ENCODE assay signal across 20 cellular contexts in the genomic region with DNA sequence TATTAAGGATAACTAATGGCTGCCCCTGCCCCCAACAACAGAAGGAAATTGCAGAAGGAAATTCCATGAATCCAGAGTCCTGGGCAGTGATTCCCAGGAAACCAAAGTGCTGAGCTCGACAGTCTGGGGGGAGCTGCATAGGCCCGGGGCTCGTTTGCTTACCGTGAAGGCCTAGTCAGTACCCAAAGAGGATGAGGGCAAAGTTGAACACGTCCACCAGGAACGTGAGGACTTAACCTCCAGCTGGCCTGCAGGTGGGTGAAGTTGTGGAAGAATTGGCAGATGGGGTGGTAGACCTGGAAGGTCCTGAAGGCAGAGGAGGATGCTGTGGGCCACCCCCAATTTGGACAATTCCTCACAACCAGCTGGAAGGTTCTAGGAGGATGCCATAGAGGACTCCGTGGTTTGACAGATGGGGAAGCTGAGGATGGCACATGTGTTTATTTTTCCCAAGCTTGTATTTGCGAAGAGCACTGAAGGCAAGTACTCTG. TPM values are rescaled to one million over a fixed set of nuclear protein-coding genes. Genes with fewer than 3 reads are reported as not detected.
DNase-seq lines count a peak whose midpoint lies in the region; ATAC-seq, FAIRE-seq and TF ChIP-seq lines count a peak whose summit lies in the region.
"Had no signal": no experiment of that assay in that cellular context is flagged by ENCODE, and none has a peak within 500 bp of the region (broad histone marks: within the 10 kb centered on the region; RNA-seq: fewer than 3 reads in every experiment).

No MANE protein-coding gene starts in this region.

- peaks cover 5% of the 10 kb centered on the region; the same call in 1 of the 2 replicates for H3K27me3 ChIP-seq in GM23338 (ENCODE audit: insufficient read depth)
- H3K27me3 ChIP-seq in H1 (replicated peaks in 1 of 4; ENCODE audit: control insufficient read depth in 3 of 4, extremely low read depth in 1 of 4, insufficient read depth in 3 of 4, low read length in 3 of 4), result 0 out of 7 replicates have a peak, but pooled peaks cover 0 to 3% (median 0%) of the 10 kb centered on the region in 4 experiments
- H3K27me3 ChIP-seq: Peyer's patch had no signal

- H3K36me3 Mint-ChIP-seq in GM23338 (ENCODE audit: low read depth) (peaks cover under 1% of the 10 kb centered on the region; the same call in 2 of the 3 replicates), type B pancreatic cell (no peaks in the 10 kb centered on the region)
- H3K36me3 Mint-ChIP-seq: IgD-negative memory B cell had no signal

- H3K36me3 ChIP-seq in GM23338 (ENCODE audit: insufficient read depth) (no peaks in the 10 kb centered on the region; the same call in 1 of the 2 replicates), H1 (ENCODE audit: control insufficient read depth in 2 of 4, insufficient read depth in 4 of 4, low read length in 3 of 4) (no peaks in the 10 kb centered on the region)
- H3K36me3 ChIP-seq: Peyer's patch had no signal

- no peak overlapping the region for H4K91ac ChIP-seq in H1 (replicated peaks; ENCODE audit: insufficient read length, low read length)

- CTCF ChIA-PET in H1 (lab: Charles Lee; ENCODE audit: partially characterized antibody), result interaction anchor here (0.5 to 1.1 kb wide), 3 partner anchors 12 to 338 kb away, joined by 3 read pairs; no protein-coding TSS in a partner anchor

- H3K9me3 ChIP-seq in H1 (ENCODE audit: insufficient read depth in 2 of 2, low read depth in 1 of 2, low read length in 1 of 2), result no peaks in the 10 kb centered on the region
- H3K9me3 ChIP-seq: Peyer's patch had no signal

- H3K79me2 ChIP-seq in GM23338 (replicated peaks; ENCODE audit: insufficient read depth), result no peaks in the 10 kb centered on the region
- no peaks in the 10 kb centered on the region for H3K79me2 ChIP-seq in H1 (ENCODE audit: control insufficient read depth in 1 of 2, insufficient read depth in 2 of 2, low read length in 2 of 2)

- no peak for DNase-seq in GM23338 (ENCODE audit: low spot score)
- no peak for DNase-seq in H1 (ENCODE audit: low read depth in 1 of 2, low spot score in 2 of 2)
- peak; percentile 41 for DNase-seq in left lobe of liver (ENCODE audit: low spot score)
- peak; percentile 59 for DNase-seq in type B pancreatic cell (ENCODE audit: extremely low spot score, unreplicated experiment)
- no peak for DNase-seq in retina
- DNase-seq in H4 (ENCODE audit: low spot score), result no peak
- DNase-seq: COR-L47, DMS 273 treated with DMSO at 0.1 percent for 48 hours, DMS79 treated with DMSO at 0.1 percent for 48 hours, H9, NCI-H1105, NCI-H2081, NCI-H2171 treated with DMSO at 0.1 percent for 48 hours, NCI-H446, NCI-H526, Peyer's patch had no signal

- POLR2A ChIA-PET in H1 (lab: Charles Lee; ENCODE audit: partially characterized antibody), result interaction anchor here (0.8 kb wide), 2 partner anchors 18 to 30 kb away, joined by 3 read pairs; no protein-coding TSS in a partner anchor

- no peak overlapping the region for H2BK20ac ChIP-seq in H1 (ENCODE audit: low read length)

- TF ChIP-seq POLR2A in H1 (IDR thresholded peaks at IDR 0.05; ENCODE audit: control extremely low read depth in 1 of 2, low read depth in 2 of 2, low read length in 2 of 2), result no peak

- H3K9me2 ChIP-seq in GM23338 (ENCODE audit: insufficient read depth), result 0 out of 2 replicates have a peak, but pooled peaks cover 16% of the 10 kb centered on the region

- no peak for ATAC-seq in GM23338
- ATAC-seq in left lobe of liver, result peak; percentile 43
- ATAC-seq in GM19463 (IDR thresholded peaks at IDR 0.05; ENCODE audit: unreplicated experiment), result no peak
- ATAC-seq: SK-N-SH treated with all-trans-retinoic acid at 6 μM for 48 hours had no signal

- FAIRE-seq in H1 (lab: Jason Lieb, UNC), result no peak

- WGBS in H1 (ENCODE audit: extremely low coverage in 1 of 2, insufficient coverage in 1 of 2, insufficient read length in 1 of 2, insufficient replicate concordance in 2 of 2, low coverage in 1 of 2, low lambda C conversion rate in 2 of 2, missing lambda C conversion rate in 1 of 2), 2 experiments, result 92% methylated on average over 8 of the region's 8 CpGs; no CpG with 5 or more reads in 1 of the 2 experiments

- H3K4me2 ChIP-seq in GM23338, result no peak overlapping the region
- H3K4me2 ChIP-seq in H1 (ENCODE audit: insufficient read depth in 1 of 2, low read depth in 2 of 2, low read length in 2 of 2), result no peak overlapping the region

- H3K27ac ChIP-seq in GM23338 (ENCODE audit: low read depth) (no peak overlapping the region), H1 (ENCODE audit: low read depth, low read length) (no peak overlapping the region)
- H3K27ac ChIP-seq: Peyer's patch had no signal

- H4K8ac ChIP-seq in H1 (ENCODE audit: extremely low read depth, insufficient read depth, low read length), result no peak overlapping the region

- no peaks in the 10 kb centered on the region for H3K79me1 ChIP-seq in H1 (ENCODE audit: low read depth, low read length)

- H3K4me3 ChIP-seq in GM23338 (no peak overlapping the region), H1 (ENCODE audit: extremely low read depth in 1 of 4, insufficient read depth in 2 of 4, low read depth in 3 of 4, low read length in 4 of 4) (no peak overlapping the region)
- H3K4me3 ChIP-seq: Peyer's patch had no signal

- TF ChIP-seq RAD21 in H1 (IDR thresholded peaks at IDR 0.05 in 1 of 2, conservative IDR thresholded peaks at IDR 0.05 in 1 of 2; ENCODE audit: low read depth in 2 of 2, low read length in 2 of 2), result no peak

- no peak overlapping the region for H3K14ac ChIP-seq in H1 (ENCODE audit: insufficient read length)

- H3K4me1 ChIP-seq in GM23338 (ENCODE audit: insufficient read depth) (no peaks in the 10 kb centered on the region), H1 (replicated peaks in 1 of 4; ENCODE audit: control insufficient read depth in 3 of 4, insufficient read depth in 4 of 4, low read length in 3 of 4) (no peaks in the 10 kb centered on the region; a peak in 2 of 7 replicates)
- H3K4me1 ChIP-seq: Peyer's patch had no signal

- no peak overlapping the region for H3K18ac ChIP-seq in H1 (ENCODE audit: extremely low read depth, low read length)

- H3K4me3 Mint-ChIP-seq in GM23338 (no peak overlapping the region), type B pancreatic cell (no peak overlapping the region)
- H3K4me3 Mint-ChIP-seq: CD4-positive, alpha-beta T cell; H9; IgD-negative memory B cell had no signal

- H4K20me1 ChIP-seq in GM23338 (replicated peaks; ENCODE audit: insufficient read depth), result no peaks in the 10 kb centered on the region
- peaks cover 0 to 2% of the 10 kb centered on the region in 2 experiments for H4K20me1 ChIP-seq in H1 (replicated peaks in 1 of 2; ENCODE audit: control insufficient read depth in 1 of 2, insufficient read depth in 2 of 2, low read length in 2 of 2)

- TF ChIP-seq EP300 in H1 (IDR thresholded peaks at IDR 0.05; ENCODE audit: borderline replicate concordance in 1 of 2, low read depth in 2 of 2, low read length in 2 of 2), result no peak

- no peak overlapping the region for H2BK15ac ChIP-seq in H1 (ENCODE audit: low read length)

- peaks cover 16% of the 10 kb centered on the region for H3K9me3 Mint-ChIP-seq in GM23338
- H3K9me3 Mint-ChIP-seq in type B pancreatic cell, result no peaks in the 10 kb centered on the region
- H3K9me3 Mint-ChIP-seq: CD4-positive, alpha-beta T cell had no signal

- peaks cover 8% of the 10 kb centered on the region; the same call in 1 of the 2 replicates for H3K23me2 ChIP-seq in H1 (ENCODE audit: low read depth, low read length)

- peak overlapping the region; percentile 32; the same call in 1 of the 2 replicates for H2AFZ ChIP-seq in GM23338
- H2AFZ ChIP-seq in H1 (ENCODE audit: low read length), result no peak overlapping the region

- no peak overlapping the region for H3K23ac ChIP-seq in H1 (ENCODE audit: insufficient read length)

- no peak overlapping the region for H2BK12ac ChIP-seq in H1 (ENCODE audit: low read depth, low read length)

- H3K27ac Mint-ChIP-seq in GM23338 (no peak overlapping the region), type B pancreatic cell (no peak overlapping the region)
- H3K27ac Mint-ChIP-seq: CD4-positive, alpha-beta T cell; H9; IgD-negative memory B cell had no signal

- peaks cover 7% of the 10 kb centered on the region; the same call in 2 of the 3 replicates for H3K4me1 Mint-ChIP-seq in GM23338
- peaks cover 8% of the 10 kb centered on the region for H3K4me1 Mint-ChIP-seq in type B pancreatic cell (ENCODE audit: unreplicated experiment)
- H3K4me1 Mint-ChIP-seq: IgD-negative memory B cell had no signal

- H3K56ac ChIP-seq in H1 (replicated peaks; ENCODE audit: insufficient read length, low read depth, low read length), result no peak overlapping the region

- no peaks in the 10 kb centered on the region for H3F3A ChIP-seq in GM23338 (replicated peaks; ENCODE audit: low read depth)

- H3K4ac ChIP-seq in H1 (replicated peaks; ENCODE audit: insufficient read length, low read depth, low read length), result no peak overlapping the region

- no peak overlapping the region for H4K5ac ChIP-seq in H1 (ENCODE audit: insufficient read length, low read depth, low read length)

- TF ChIP-seq CTCF in GM23338 (conservative IDR thresholded peaks at IDR 0.05; ENCODE audit: low read depth in 2 of 2) (no peak), H1 (IDR thresholded peaks at IDR 0.05; ENCODE audit: control extremely low read depth in 1 of 3, insufficient read depth in 1 of 3, low read depth in 1 of 3, low read length in 3 of 3) (no peak), type B pancreatic cell (conservative IDR thresholded peaks at IDR 0.05) (no peak)

- no peak overlapping the region for H2BK5ac ChIP-seq in H1 (ENCODE audit: low read depth, low read length)

- no peak overlapping the region for H3K9ac ChIP-seq in H1 (replicated peaks in 1 of 4; ENCODE audit: extremely low read depth in 1 of 4, low read depth in 3 of 4, low read length in 3 of 4)

- H2BK120ac ChIP-seq in H1 (replicated peaks; ENCODE audit: low read depth, low read length), result no peak overlapping the region

- no peak overlapping the region for H2AK5ac ChIP-seq in H1 (ENCODE audit: low read depth, low read length)

- H3K27me3 Mint-ChIP-seq in GM23338 (ENCODE audit: insufficient read depth, low read depth, poor library complexity) (peaks cover 18% of the 10 kb centered on the region), type B pancreatic cell (peaks cover 34% of the 10 kb centered on the region)

RNA-seq across cellular contexts. Expression of gene NPEPL1, which starts 50.5 kb away (rescaled TPM):
- total RNA-seq in GM23338 (2014; rRNA removed; shearing (Covaris generic)), result 24.1 and 30.0 TPM in 2 replicates
- 17.8 and 23.5 TPM in 2 replicates for polyA plus RNA-seq in GM23338 (2016; fragmentation: Nextera tagmentation; extraction: Ambion mirVana)
- 26.7 and 26.8 TPM in 2 replicates for total RNA-seq in H1 (2021; fragmentation: NEBNext Ultra II Directional; extraction: Animal tissue kit (Norgen Biotek cat#: 25700))
- 12.4 and 26.3 TPM in 2 replicates for polyA plus RNA-seq in H1 (2011; rRNA removed)
- polyA plus RNA-seq in H1 (2011; cell fraction: cytosol; rRNA removed), result 20.2 TPM
- 166 TPM for polyA plus RNA-seq in H1 (2011; cell fraction: nucleus; rRNA removed)
- 30.4 to 43.7 TPM (median 40.6 TPM) in 4 replicates for polyA plus RNA-seq in H1 (2012, experiment 1 of 2)
- polyA plus RNA-seq in H1 (2012, experiment 2 of 2), result 20.7 TPM
- polyA plus RNA-seq in H1 (2013, experiment 1 of 2), result 16.9 TPM
- 14.3 TPM for polyA plus RNA-seq in H1 (2013, experiment 2 of 2)
- polyA minus RNA-seq in H1 (2011; rRNA and poly(A)+ RNA removed), result 7.0 and 9.4 TPM in 2 replicates
- 9.7 TPM for polyA minus RNA-seq in H1 (2011; cell fraction: cytosol; rRNA and poly(A)+ RNA removed)
- polyA minus RNA-seq in H1 (2011; cell fraction: nucleus; rRNA and poly(A)+ RNA removed), result 37.9 TPM
- 12.8 TPM for total RNA-seq in left lobe of liver
- 21.1 and 25.0 TPM in 2 replicates for total RNA-seq in type B pancreatic cell (ENCODE audit: low replicate concordance)
- total RNA-seq in H4 (2014; rRNA removed; shearing (Covaris generic)), result 0.95 and 1.1 TPM in 2 replicates

Comparison
In these comparisons a context has a peak if more than half of its experiments do, and no peak if none do; other contexts are left out.
1. DNase-seq: peak in left lobe of liver (single experiment) and type B pancreatic cell (single experiment); none in GM23338 (single experiment), H1 (0 of 2), retina (single experiment) and H4 (single experiment).